Comparison of ENCODE assay signal across 16 cellular contexts in genomic region chr5:30596495-30597064, GRCh38.
DNase-seq lines count a peak whose midpoint lies in the region; ATAC-seq and TF ChIP-seq lines count a peak whose summit lies in the region.
"Had no signal": no experiment of that assay in that cellular context is flagged by ENCODE, and none has a peak within 500 bp of the region (broad histone marks: within the 10 kb centered on the region; RNA-seq: fewer than 3 reads in every experiment).

No MANE protein-coding gene starts in this region.

- POLR2A ChIA-PET in A673 (lab: Charles Lee; ENCODE audit: low non-redundant PET), result no interaction called here

- no peaks in the 10 kb centered on the region for H3K36me3 ChIP-seq in A673 (ENCODE audit: insufficient read depth, low read length, poor library complexity, severe bottlenecking)
- H3K36me3 ChIP-seq in neural cell (ENCODE audit: insufficient read depth, low read length), result no peaks in the 10 kb centered on the region
- H3K36me3 ChIP-seq: BLaER1 had no signal

- in situ Hi-C loops in astrocyte of the cerebellum (cut with HindIII; ENCODE audit: low sequenced_read_pairs), result no loop called here

- intact Hi-C loops in A673 (cut with micrococcal nuclease; ENCODE audit: unreplicated experiment), result no loop called here

- no peak for TF ChIP-seq CTCF in A673 (conservative IDR thresholded peaks at IDR 0.05; ENCODE audit: low read depth, low read length)
- no peak for TF ChIP-seq CTCF in astrocyte of the cerebellum (IDR thresholded peaks at IDR 0.05; ENCODE audit: low read depth, low read length, missing control alignments)
- TF ChIP-seq CTCF in neural cell (IDR thresholded peaks at IDR 0.05; ENCODE audit: poor library complexity, severe bottlenecking), result no peak
- TF ChIP-seq CTCF in nephron progenitor cell (IDR thresholded peaks at IDR 0.05), result no peak

- no TSS peak for BruUV-seq in A673 (replicated peaks; lab: Mats Ljungman, UMichigan)

- peak; percentile 56 for DNase-seq in A673 (ENCODE audit: low spot score)
- DNase-seq in astrocyte of the cerebellum (ENCODE audit: low read depth), result peak; percentile 33
- DNase-seq in nephron progenitor cell, result no peak
- no peak for DNase-seq in stimulated activated effector memory CD8-positive, alpha-beta T cell treated with anti-CD3 and anti-CD28 coated beads, Interleukin-12 subunit alpha, Interleukin-12 subunit beta, amount 100 ng/mL, for 72 hours (ENCODE audit: low spot score in 2 of 2)
- DNase-seq: AML-193, DMS 273 treated with DMSO at 0.1 percent for 48 hours, GOT3, HCEC 1CT, HFFc6 had no signal

- H3K4me3 Mint-ChIP-seq in nephron progenitor cell, result no peak overlapping the region
- H3K4me3 Mint-ChIP-seq in stimulated activated effector memory CD8-positive, alpha-beta T cell treated with anti-CD3 and anti-CD28 coated beads, Interleukin-12 subunit alpha, Interleukin-12 subunit beta, amount 100 ng/mL, for 72 hours, result no peak overlapping the region
- H3K4me3 Mint-ChIP-seq: HFFc6, IgD-negative memory B cell had no signal

- H3K79me2 ChIP-seq in neural cell (replicated peaks; ENCODE audit: insufficient read depth, low read length), result no peaks in the 10 kb centered on the region

- H3K27me3 ChIP-seq in A673 (replicated peaks; ENCODE audit: insufficient read depth, low read depth, low read length, poor library complexity) (no peaks in the 10 kb centered on the region), neural cell (ENCODE audit: insufficient read depth, low read depth, low read length) (no peaks in the 10 kb centered on the region)
- H3K27me3 ChIP-seq: BLaER1 had no signal

- no peaks in the 10 kb centered on the region for H3K4me1 Mint-ChIP-seq in nephron progenitor cell
- H3K4me1 Mint-ChIP-seq in stimulated activated effector memory CD8-positive, alpha-beta T cell treated with anti-CD3 and anti-CD28 coated beads, Interleukin-12 subunit alpha, Interleukin-12 subunit beta, amount 100 ng/mL, for 72 hours, result no peaks in the 10 kb centered on the region
- H3K4me1 Mint-ChIP-seq: IgD-negative memory B cell had no signal

- CTCF ChIA-PET in A673 (lab: Charles Lee), result no interaction called here

- H3K4me2 ChIP-seq in neural cell (ENCODE audit: low read length), result no peak overlapping the region
- H3K4me2 ChIP-seq: BLaER1, KMS-11 had no signal

- H3K27ac Mint-ChIP-seq in nephron progenitor cell, result no peak overlapping the region
- no peak overlapping the region for H3K27ac Mint-ChIP-seq in stimulated activated effector memory CD8-positive, alpha-beta T cell treated with anti-CD3 and anti-CD28 coated beads, Interleukin-12 subunit alpha, Interleukin-12 subunit beta, amount 100 ng/mL, for 72 hours
- H3K27ac Mint-ChIP-seq: HFFc6, IgD-negative memory B cell had no signal

- H3K9me3 ChIP-seq in A673 (ENCODE audit: low read depth, low read length, poor library complexity, severe bottlenecking) (no peaks in the 10 kb centered on the region), neural cell (ENCODE audit: low read length) (no peaks in the 10 kb centered on the region)

- H3K4me1 ChIP-seq in A673 (ENCODE audit: insufficient read depth, low read length, poor library complexity, severe bottlenecking), result peaks cover 10% of the 10 kb centered on the region
- H3K4me1 ChIP-seq: BLaER1 had no signal

- peaks cover 31% of the 10 kb centered on the region for H3K9me3 Mint-ChIP-seq in nephron progenitor cell
- peaks cover 13% of the 10 kb centered on the region for H3K9me3 Mint-ChIP-seq in stimulated activated effector memory CD8-positive, alpha-beta T cell treated with anti-CD3 and anti-CD28 coated beads, Interleukin-12 subunit alpha, Interleukin-12 subunit beta, amount 100 ng/mL, for 72 hours

- H4K20me1 ChIP-seq in neural cell (ENCODE audit: insufficient read depth), result no peaks in the 10 kb centered on the region
- H4K20me1 ChIP-seq: BLaER1 had no signal

- no peak overlapping the region for H3K9ac ChIP-seq in neural cell (ENCODE audit: low read length)
- H3K9ac ChIP-seq: BLaER1, KMS-11 had no signal

- H3K4me3 ChIP-seq in A673 (ENCODE audit: low read depth, low read length, poor library complexity, severe bottlenecking) (no peak overlapping the region), astrocyte of the cerebellum (ENCODE audit: low read depth, low read length) (no peak overlapping the region), neural cell (ENCODE audit: low read length) (no peak overlapping the region)
- H3K4me3 ChIP-seq: BLaER1 had no signal

- peaks cover 2% of the 10 kb centered on the region for H3K27me3 Mint-ChIP-seq in nephron progenitor cell (ENCODE audit: low read depth, poor library complexity)
- H3K27me3 Mint-ChIP-seq: IgD-negative memory B cell had no signal

- H3K36me3 Mint-ChIP-seq in nephron progenitor cell (ENCODE audit: low read depth), result no peaks in the 10 kb centered on the region
- H3K36me3 Mint-ChIP-seq in stimulated activated effector memory CD8-positive, alpha-beta T cell treated with anti-CD3 and anti-CD28 coated beads, Interleukin-12 subunit alpha, Interleukin-12 subunit beta, amount 100 ng/mL, for 72 hours, result no peaks in the 10 kb centered on the region
- H3K36me3 Mint-ChIP-seq: IgD-negative memory B cell had no signal

- H3K27ac ChIP-seq in A673 (ENCODE audit: low read depth, low read length, poor library complexity, severe bottlenecking) (no peak overlapping the region), neural cell (ENCODE audit: low read length) (no peak overlapping the region)
- H3K27ac ChIP-seq: 22Rv1, BLaER1, KMS-11 had no signal

- TF ChIP-seq EP300 in Ishikawa (IDR thresholded peaks at IDR 0.05; ENCODE audit: borderline replicate concordance), result peak; percentile 75
- TF ChIP-seq EP300 in neural cell (conservative IDR thresholded peaks at IDR 0.05; ENCODE audit: poor library complexity, severe bottlenecking), result peak; percentile 79

- TF ChIP-seq RAD21 in Ishikawa (IDR thresholded peaks at IDR 0.05; ENCODE audit: low read depth) (no peak), neural cell (conservative IDR thresholded peaks at IDR 0.05) (no peak)

- H3K9me2 ChIP-seq in neural cell (ENCODE audit: insufficient read depth, low read length), result no peaks in the 10 kb centered on the region

- no peaks in the 10 kb centered on the region for H3F3A ChIP-seq in neural cell (ENCODE audit: insufficient read depth, low read length, poor library complexity, severe bottlenecking)

- no peak overlapping the region for H2AFZ ChIP-seq in neural cell (ENCODE audit: low read depth, low read length)

- no peak for ATAC-seq in stimulated activated effector memory CD8-positive, alpha-beta T cell treated with anti-CD3 and anti-CD28 coated beads, Interleukin-12 subunit alpha, Interleukin-12 subunit beta, amount 100 ng/mL, for 72 hours
- ATAC-seq in HG03342 (IDR thresholded peaks at IDR 0.05; ENCODE audit: unreplicated experiment), result no peak

TF ChIP-seq in Ishikawa, 13 proteins besides CTCF, POLR2A, EP300 and RAD21 (continues in another document):
- TF ChIP-seq TEAD4 (IDR thresholded peaks at IDR 0.05) (peak; percentile 77), REST (IDR thresholded peaks at IDR 0.05; ENCODE audit: low read depth) (no peak), TCF12 (IDR thresholded peaks at IDR 0.05; ENCODE audit: low read depth) (peak; percentile 70)

TF ChIP-seq in neural cell, 6 proteins besides CTCF, POLR2A, EP300 and RAD21:
- TF ChIP-seq POLR2AphosphoS5 (IDR thresholded peaks at IDR 0.05) (peak; percentile 62), TAF1 (IDR thresholded peaks at IDR 0.05; ENCODE audit: low read depth) (no peak), EZH2 (IDR thresholded peaks at IDR 0.05; ENCODE audit: borderline replicate concordance, insufficient read depth, low read length, poor library complexity, severe bottlenecking) (no peak), REST (IDR thresholded peaks at IDR 0.05; ENCODE audit: borderline replicate concordance) (peak; percentile 98), SMC3 (conservative IDR thresholded peaks at IDR 0.05; ENCODE audit: poor library complexity) (no peak), MXI1 (conservative IDR thresholded peaks at IDR 0.05; ENCODE audit: poor library complexity, severe bottlenecking) (no peak)

Comparison
In these comparisons a context has a peak if more than half of its experiments do, and no peak if none do; other contexts are left out.
1. DNase-seq: peak in A673 (single experiment) and astrocyte of the cerebellum (single experiment); none in nephron progenitor cell (single experiment) and stimulated activated effector memory CD8-positive, alpha-beta T cell treated with anti-CD3 and anti-CD28 coated beads, Interleukin-12 subunit alpha, Interleukin-12 subunit beta, amount 100 ng/mL, for 72 hours (0 of 2).